ENCODE assay signal across 10 cellular contexts in the genomic region with DNA sequence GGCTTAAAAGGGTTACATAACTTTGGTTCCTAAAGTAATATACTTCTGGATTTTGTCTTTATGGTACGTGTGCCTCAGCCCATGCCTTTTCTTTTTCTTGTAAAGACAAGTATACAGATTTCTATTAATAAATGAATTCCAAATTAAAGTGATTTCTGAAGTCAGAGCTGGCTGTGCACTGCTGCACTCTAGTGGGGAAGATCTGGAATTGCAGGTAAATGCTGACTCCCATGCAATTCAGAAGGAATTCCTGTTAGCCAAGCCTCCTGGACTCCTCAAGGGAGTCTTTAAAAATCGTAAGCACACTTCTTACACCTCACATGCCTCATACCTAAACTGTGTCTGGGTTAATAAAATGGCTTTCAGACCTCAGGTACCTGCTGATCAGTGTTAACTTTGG.
DNase-seq lines count a peak whose midpoint lies in the region; ATAC-seq and TF ChIP-seq lines count a peak whose summit lies in the region.
"Had no signal": no experiment of that assay in that cellular context is flagged by ENCODE, and none has a peak within 500 bp of the region (broad histone marks: within the 10 kb centered on the region; RNA-seq: fewer than 3 reads in every experiment).

No MANE protein-coding gene starts in this region.

- no peak overlapping the region for H3K9ac ChIP-seq in colonic mucosa (ENCODE audit: low read depth in 2 of 2, low read length in 2 of 2)
- no peak overlapping the region for H3K9ac ChIP-seq in parathyroid adenoma
- H3K9ac ChIP-seq: BLaER1 had no signal

- no peak for ATAC-seq in GM21619 (IDR thresholded peaks at IDR 0.05; ENCODE audit: unreplicated experiment)

- no peak overlapping the region for H3K27ac ChIP-seq in colonic mucosa
- H3K27ac ChIP-seq in parathyroid adenoma: no peak overlapping the region
- H3K27ac ChIP-seq: BLaER1, upper lobe of left lung had no signal

- H3K9me3 ChIP-seq in colonic mucosa (no peaks in the 10 kb centered on the region), parathyroid adenoma (ENCODE audit: control insufficient read depth, low read length) (no peaks in the 10 kb centered on the region)

- H2AFZ ChIP-seq in parathyroid adenoma: no peak overlapping the region

- intact Hi-C loops in colonic mucosa (cut with DNase I): no loop called here

- peak; percentile 59 for TF ChIP-seq CTCF in colonic mucosa (IDR thresholded peaks at IDR 0.05)
- peak; percentile 11 for TF ChIP-seq CTCF in parathyroid adenoma (IDR thresholded peaks at IDR 0.05)

- DNase-seq in NCI-H82 (lab: John Stamatoyannopoulos, UW) (peak; percentile 58), NCI-H82 treated with DMSO at 0.1 percent for 48 hours (lab: John Stamatoyannopoulos, UW; ENCODE audit: unreplicated experiment) (no peak), LHCN-M2 (ENCODE audit: low read depth) (peak; percentile 11), colonic mucosa (no peak), NCI-H146 treated with DMSO at 0.1 percent for 48 hours (lab: John Stamatoyannopoulos, UW; ENCODE audit: unreplicated experiment) (no peak)
- DNase-seq in central memory CD4-positive, alpha-beta T cell: no peak
- DNase-seq: upper lobe of left lung had no signal

- no peaks in the 10 kb centered on the region for H3K79me2 ChIP-seq in parathyroid adenoma

- H3K27me3 ChIP-seq in colonic mucosa: no peaks in the 10 kb centered on the region
- H3K27me3 ChIP-seq in parathyroid adenoma (ENCODE audit: control insufficient read depth, insufficient read depth, low read length): no peaks in the 10 kb centered on the region
- H3K27me3 ChIP-seq: BLaER1, upper lobe of left lung had no signal

- no peak overlapping the region for H3K4me3 ChIP-seq in colonic mucosa
- H3K4me3 ChIP-seq in parathyroid adenoma (ENCODE audit: low read depth, low read length): no peak overlapping the region
- H3K4me3 ChIP-seq: BLaER1, upper lobe of left lung had no signal

- H3K36me3 ChIP-seq in colonic mucosa: no peaks in the 10 kb centered on the region
- no peaks in the 10 kb centered on the region for H3K36me3 ChIP-seq in parathyroid adenoma (ENCODE audit: control insufficient read depth, insufficient read depth, low read length)
- H3K36me3 ChIP-seq: BLaER1, upper lobe of left lung had no signal

- H3K4me2 ChIP-seq in parathyroid adenoma (ENCODE audit: low read length): no peak overlapping the region
- H3K4me2 ChIP-seq: BLaER1 had no signal

- no peaks in the 10 kb centered on the region for H3K4me1 ChIP-seq in colonic mucosa
- no peaks in the 10 kb centered on the region for H3K4me1 ChIP-seq in parathyroid adenoma
- H3K4me1 ChIP-seq: upper lobe of left lung had no signal

Comparison
In these comparisons a context has a peak if more than half of its experiments do, and no peak if none do; other contexts are left out.
1. DNase-seq: peak in NCI-H82 (single experiment) and LHCN-M2 (single experiment); none in NCI-H82 treated with DMSO at 0.1 percent for 48 hours (single experiment), colonic mucosa (single experiment), NCI-H146 treated with DMSO at 0.1 percent for 48 hours (single experiment) and central memory CD4-positive, alpha-beta T cell (single experiment).